In the genomic region with DNA sequence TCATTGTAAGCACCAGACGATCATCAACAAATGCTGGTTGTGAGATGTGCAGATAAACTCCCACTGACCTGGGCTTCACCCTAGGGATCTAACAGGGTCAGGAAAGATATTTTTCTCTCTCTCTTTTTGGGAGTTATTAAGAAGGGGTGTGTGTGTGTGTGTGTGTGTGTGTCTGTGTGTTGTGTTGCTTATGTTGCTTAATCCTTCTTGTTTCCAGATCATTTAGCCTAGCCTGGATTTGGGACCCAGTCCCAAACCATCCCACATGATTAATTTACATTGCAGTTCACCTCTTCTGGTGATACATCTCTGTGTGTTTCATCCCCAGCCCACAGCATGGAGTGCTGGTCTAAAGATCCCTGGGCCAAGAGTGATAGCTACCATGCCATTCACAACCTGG, we compare ENCODE assay signal across 20 cellular contexts.
DNase-seq lines count a peak whose midpoint lies in the region; TF ChIP-seq lines count a peak whose summit lies in the region.
"Had no signal": no experiment of that assay in that cellular context is flagged by ENCODE, and none has a peak within 500 bp of the region (broad histone marks: within the 10 kb centered on the region; RNA-seq: fewer than 3 reads in every experiment).

No MANE protein-coding gene starts in this region.

- H3K4me1 Mint-ChIP-seq in brain = peaks cover 89% of the 10 kb centered on the region

- 0 out of 2 replicates have a peak, but pooled peaks cover 6% of the 10 kb centered on the region for H3K36me3 ChIP-seq in ACC112 (ENCODE audit: insufficient read depth, low read length)
- no peaks in the 10 kb centered on the region for H3K36me3 ChIP-seq in OCI-LY7 (ENCODE audit: insufficient read depth, low read length)

- DNase-seq in NCI-H446 treated with DMSO at 0.1 percent for 48 hours (lab: John Stamatoyannopoulos, UW) (peak; percentile 37), medulla oblongata (ENCODE audit: extremely low spot score) (peak; percentile 2), NCI-H526 (lab: John Stamatoyannopoulos, UW) (no peak), iPS-NIHi7 (ENCODE audit: extremely low spot score) (no peak), OCI-LY7 (ENCODE audit: low spot score) (no peak), GM13977 (ENCODE audit: low spot score) (no peak)
- DNase-seq: EL, GF-D8, MG63, NCI-H1048, NCI-H1436 treated with DMSO at 0.1 percent for 48 hours, NCI-H2029, NCI-H226, NCI-H524 treated with DMSO at 0.1 percent for 48 hours, PC-3, SIG-M5, SK-N-SH had no signal

- H3K4me1 ChIP-seq in ACC112 (ENCODE audit: control insufficient read depth, insufficient read depth, low read length, unreplicated experiment) (peaks cover 55% of the 10 kb centered on the region), OCI-LY7 (ENCODE audit: insufficient read depth, low read length, poor library complexity, severe bottlenecking) (peaks cover 4% of the 10 kb centered on the region)

- H2AFZ ChIP-seq in ACC112 (ENCODE audit: low read length, unreplicated experiment) = no peak overlapping the region
- H2AFZ ChIP-seq in OCI-LY7 (ENCODE audit: low read length) = no peak overlapping the region

- H3K9me2 ChIP-seq in OCI-LY7 (ENCODE audit: insufficient read depth, low read length) = no peaks in the 10 kb centered on the region
- H3K9me2 ChIP-seq: SK-N-SH had no signal

- H3K27me3 Mint-ChIP-seq in brain = no peaks in the 10 kb centered on the region

- H3K79me2 ChIP-seq in ACC112 (ENCODE audit: control insufficient read depth, insufficient read depth, low read length, unreplicated experiment) (peaks cover 55% of the 10 kb centered on the region), OCI-LY7 (ENCODE audit: insufficient read depth, low read depth, low read length) (no peaks in the 10 kb centered on the region)

- no peaks in the 10 kb centered on the region for H3K27me3 ChIP-seq in ACC112 (ENCODE audit: insufficient read depth, low read length)
- H3K27me3 ChIP-seq: MG63 had no signal

- POLR2A ChIA-PET in OCI-LY7 (lab: Charles Lee) = interaction anchor here (1.2 kb wide), 1 partner anchor 10 kb away, joined by 4 read pairs; no protein-coding TSS in a partner anchor

- TF ChIP-seq CTCF in brain (conservative IDR thresholded peaks at IDR 0.05) = no peak
- no peak for TF ChIP-seq CTCF in OCI-LY7 (conservative IDR thresholded peaks at IDR 0.05; ENCODE audit: low read length)
- TF ChIP-seq CTCF in GM13977 (IDR thresholded peaks at IDR 0.05; ENCODE audit: extremely low read depth, insufficient read depth, missing control alignments) = no peak

- H3K4me2 ChIP-seq in OCI-LY7 (ENCODE audit: low read length) = no peak overlapping the region

- in situ Hi-C loops in GM13977 (cut with MboI; ENCODE audit: low pct_unique_long_range_greater_than_20kb, low sequenced_read_pairs, unreplicated experiment) = loop anchor here (5.0 to 10.0 kb wide), 2 partner anchors 86 to 151 kb away; no protein-coding TSS in a partner anchor

- H3K27ac Mint-ChIP-seq in brain = peak overlapping the region in 4 of 5 experiments; percentile 5 to 49 (median 30)

- H3K36me3 Mint-ChIP-seq in brain = peaks cover 10% of the 10 kb centered on the region

- BruUV-seq in OCI-LY7 (replicated peaks; lab: Mats Ljungman, UMichigan) = no TSS peak

- H3K4me3 ChIP-seq in ACC112 (ENCODE audit: low read depth, low read length) (no peak overlapping the region), OCI-LY7 (ENCODE audit: low read depth, low read length, poor library complexity, severe bottlenecking) (no peak overlapping the region)
- H3K4me3 ChIP-seq: MG63 had no signal

- H3K9me3 Mint-ChIP-seq in brain = peaks cover 0 to 12% (median 3%) of the 10 kb centered on the region in 5 experiments

- H4K20me1 ChIP-seq in OCI-LY7 (ENCODE audit: insufficient read depth, low read length) = no peaks in the 10 kb centered on the region

- H3K27ac ChIP-seq in ACC112 (ENCODE audit: low read depth, low read length) (peak overlapping the region; percentile 9; the same call in 1 of the 2 replicates), OCI-LY7 (ENCODE audit: low read depth, low read length, poor library complexity, severe bottlenecking) (no peak overlapping the region)
- H3K27ac ChIP-seq: 22Rv1 had no signal

- intact Hi-C loops in OCI-LY7 (cut with micrococcal nuclease; ENCODE audit: unreplicated experiment) = no loop called here

- H3K4me3 Mint-ChIP-seq in brain = no peak overlapping the region

- H3K9me3 ChIP-seq in OCI-LY7 (ENCODE audit: low read length) = no peaks in the 10 kb centered on the region
- H3K9me3 ChIP-seq: MG63, SK-N-SH had no signal

- CTCF ChIA-PET in OCI-LY7 (lab: Charles Lee; ENCODE audit: unreplicated experiment) = no interaction called here

Comparison
In these comparisons a context has a peak if more than half of its experiments do, and no peak if none do; other contexts are left out.
1. DNase-seq: peak in NCI-H446 treated with DMSO at 0.1 percent for 48 hours (single experiment) and medulla oblongata (single experiment); none in NCI-H526 (0 of 2), iPS-NIHi7 (single experiment), OCI-LY7 (single experiment) and GM13977 (single experiment).